Comparison of ENCODE assay signal across 8 cellular contexts in the genomic region with DNA sequence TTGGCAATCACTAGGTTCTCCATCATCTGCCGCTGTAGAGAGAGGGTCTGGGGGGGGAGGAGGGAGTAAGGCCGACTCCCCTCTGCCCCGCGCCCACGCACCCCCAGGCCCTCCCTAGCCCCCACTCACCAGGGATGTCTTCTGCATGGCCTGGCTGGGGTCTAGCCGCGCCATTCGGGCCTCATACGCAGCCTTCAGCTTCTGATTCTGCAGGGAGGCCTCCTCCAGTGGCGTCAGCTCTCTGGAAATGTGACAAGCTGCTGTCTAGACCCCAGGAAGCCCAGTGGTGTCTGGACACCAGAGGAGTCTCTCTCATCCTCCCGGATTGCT. TPM values are rescaled to one million over a fixed set of nuclear protein-coding genes. Genes with fewer than 3 reads are reported as not detected.
A peak's percentile ranks its signal among the peaks of the same experiment; 100 is the strongest.
DNase-seq lines count a peak whose midpoint lies in the region; ATAC-seq and TF ChIP-seq lines count a peak whose summit lies in the region.
"Had no signal": no experiment of that assay in that cellular context is flagged by ENCODE, and none has a peak within 500 bp of the region (broad histone marks: within the 10 kb centered on the region; RNA-seq: fewer than 3 reads in every experiment).

No MANE protein-coding gene starts in this region.

- H2AFZ ChIP-seq in OCI-LY3 (ENCODE audit: low read depth, low read length) (no peak overlapping the region), osteoblast (ENCODE audit: low read length) (no peak overlapping the region)

- peak overlapping the region; percentile 19; the same call in 1 of the 2 replicates for H3K27ac ChIP-seq in OCI-LY3 (ENCODE audit: low read length)
- no peak overlapping the region for H3K27ac ChIP-seq in duodenal mucosa (ENCODE audit: low read depth, low read length)
- peak overlapping the region; percentile 33 for H3K27ac ChIP-seq in osteoblast (ENCODE audit: low read depth, low read length)
- no peak overlapping the region for H3K27ac ChIP-seq in vagina

- DNase-seq in osteoblast (ENCODE audit: insufficient read length, low spot score, missing footprints), result peak; percentile 96
- no peak for DNase-seq in vagina (ENCODE audit: extremely low spot score in 2 of 2)
- no peak for DNase-seq in GOT3 (lab: John Stamatoyannopoulos, UW)
- DNase-seq: NCI-H2227 treated with DMSO at 0.1 percent for 48 hours had no signal

- no peak for TF ChIP-seq POLR2A in vagina (IDR thresholded peaks at IDR 0.05)

- H3K79me2 ChIP-seq in OCI-LY3 (ENCODE audit: low read length) (peaks cover 20% of the 10 kb centered on the region), osteoblast (ENCODE audit: insufficient read depth, low read length) (peaks cover 9% of the 10 kb centered on the region)

- H3K4me1 ChIP-seq in OCI-LY3 (ENCODE audit: low read length), result 0 out of 2 replicates have a peak, but pooled peaks cover 4% of the 10 kb centered on the region
- H3K4me1 ChIP-seq in duodenal mucosa (ENCODE audit: control insufficient read depth in 1 of 2, insufficient read depth in 2 of 2, low read length in 2 of 2), result peaks cover 0 to 7% of the 10 kb centered on the region in 2 donors
- peaks cover 9% of the 10 kb centered on the region for H3K4me1 ChIP-seq in osteoblast (ENCODE audit: insufficient read depth, low read length)
- H3K4me1 ChIP-seq in vagina, result peaks cover 11% of the 10 kb centered on the region

- H3K27me3 ChIP-seq in OCI-LY3 (ENCODE audit: low read depth, low read length), result no peaks in the 10 kb centered on the region
- no peaks in the 10 kb centered on the region for H3K27me3 ChIP-seq in duodenal mucosa (ENCODE audit: control insufficient read depth in 1 of 2, insufficient read depth in 2 of 2, low read length in 2 of 2)
- no peaks in the 10 kb centered on the region for H3K27me3 ChIP-seq in osteoblast (ENCODE audit: insufficient read depth, low read length)
- H3K27me3 ChIP-seq in vagina, result no peaks in the 10 kb centered on the region

- 0 out of 2 replicates have a peak, but pooled peaks cover 3% of the 10 kb centered on the region for H4K20me1 ChIP-seq in OCI-LY3 (ENCODE audit: insufficient read depth, low read length)
- no peaks in the 10 kb centered on the region for H4K20me1 ChIP-seq in osteoblast (ENCODE audit: insufficient read depth, low read length)

- ATAC-seq in HG03280 (IDR thresholded peaks at IDR 0.05; ENCODE audit: unreplicated experiment), result no peak

- peaks cover 12% of the 10 kb centered on the region for H3K36me3 ChIP-seq in OCI-LY3 (replicated peaks; ENCODE audit: low read depth, low read length)
- no peaks in the 10 kb centered on the region for H3K36me3 ChIP-seq in duodenal mucosa (ENCODE audit: control insufficient read depth in 1 of 2, insufficient read depth in 2 of 2, low read length in 2 of 2)
- H3K36me3 ChIP-seq in osteoblast (ENCODE audit: insufficient read depth, low read length), result peaks cover 8% of the 10 kb centered on the region
- no peaks in the 10 kb centered on the region for H3K36me3 ChIP-seq in vagina

- intact Hi-C loops in vagina (cut with DNase I), result no loop called here

- H3K9ac ChIP-seq in OCI-LY3 (ENCODE audit: low read length) (peak overlapping the region; percentile 80), duodenal mucosa (ENCODE audit: low read depth in 1 of 2, low read length in 2 of 2) (peak overlapping the region in 1 of 2 donors; percentile 10)

- H3K4me2 ChIP-seq in OCI-LY3 (ENCODE audit: low read length) (peak overlapping the region; percentile 91), osteoblast (ENCODE audit: insufficient read depth, low read length) (peak overlapping the region; percentile 83)

- peak overlapping the region; percentile 80 for H3K4me3 ChIP-seq in GM12875 (ENCODE audit: low read depth, low read length)
- H3K4me3 ChIP-seq in OCI-LY3 (ENCODE audit: low read length), result peak overlapping the region; percentile 88
- peak overlapping the region; percentile 43 to 65 for H3K4me3 ChIP-seq in duodenal mucosa (ENCODE audit: low read depth in 1 of 2, low read length in 2 of 2)
- peak overlapping the region; percentile 74 for H3K4me3 ChIP-seq in osteoblast (ENCODE audit: insufficient read depth, low read length)
- peak overlapping the region in 1 of 2 donors; percentile 35 for H3K4me3 ChIP-seq in vagina

- TF ChIP-seq CTCF in GM12875 (IDR thresholded peaks at IDR 0.05; ENCODE audit: borderline replicate concordance, insufficient read depth, low read depth, low read length), result no peak
- no peak for TF ChIP-seq CTCF in OCI-LY3 (IDR thresholded peaks at IDR 0.05; ENCODE audit: low read depth, low read length)
- no peak for TF ChIP-seq CTCF in osteoblast (IDR thresholded peaks at IDR 0.05; ENCODE audit: extremely low read depth, low read depth, low read length)
- no peak for TF ChIP-seq CTCF in vagina (IDR thresholded peaks at IDR 0.05)

- H3K9me3 ChIP-seq in OCI-LY3 (ENCODE audit: insufficient read depth, low read length) (no peaks in the 10 kb centered on the region), duodenal mucosa (ENCODE audit: control insufficient read depth in 1 of 2, low read length in 2 of 2) (no peaks in the 10 kb centered on the region), osteoblast (ENCODE audit: low read depth, low read length) (no peaks in the 10 kb centered on the region), vagina (no peaks in the 10 kb centered on the region)

RNA-seq across cellular contexts. Expression of a gene that starts 8.3 kb away (rescaled TPM):
- total RNA-seq in osteoblast (13.3 and 14.5 TPM in 2 replicates), vagina (10.1 TPM)

RNA-seq across cellular contexts. Expression of a gene that starts 8.9 kb away (rescaled TPM):
- total RNA-seq in osteoblast (11.5 and 12.3 TPM in 2 replicates), vagina (57.0 TPM)

RNA-seq across cellular contexts. Expression of a gene that starts 10.9 kb away (rescaled TPM):
- 12.1 and 14.8 TPM in 2 replicates for total RNA-seq in osteoblast
- 16.2 TPM for total RNA-seq in vagina

RNA-seq across cellular contexts. Expression of a gene that starts 26.0 kb away (rescaled TPM):
- total RNA-seq in osteoblast, result 24.8 and 37.6 TPM in 2 replicates
- 44.0 TPM for total RNA-seq in vagina

RNA-seq across cellular contexts. Expression of a gene that starts 54.8 kb away (rescaled TPM):
- total RNA-seq in osteoblast, result 3.2 and 3.3 TPM in 2 replicates
- total RNA-seq in vagina, result 5.2 TPM

Comparison
In these comparisons a context has a peak if more than half of its experiments do, and no peak if none do; other contexts are left out.
1. H3K27ac ChIP-seq: peak in OCI-LY3 (single experiment) and osteoblast (single experiment); none in duodenal mucosa (single experiment) and vagina (single experiment).